ENCODE assay signal across 10 cellular contexts in the genomic region with DNA sequence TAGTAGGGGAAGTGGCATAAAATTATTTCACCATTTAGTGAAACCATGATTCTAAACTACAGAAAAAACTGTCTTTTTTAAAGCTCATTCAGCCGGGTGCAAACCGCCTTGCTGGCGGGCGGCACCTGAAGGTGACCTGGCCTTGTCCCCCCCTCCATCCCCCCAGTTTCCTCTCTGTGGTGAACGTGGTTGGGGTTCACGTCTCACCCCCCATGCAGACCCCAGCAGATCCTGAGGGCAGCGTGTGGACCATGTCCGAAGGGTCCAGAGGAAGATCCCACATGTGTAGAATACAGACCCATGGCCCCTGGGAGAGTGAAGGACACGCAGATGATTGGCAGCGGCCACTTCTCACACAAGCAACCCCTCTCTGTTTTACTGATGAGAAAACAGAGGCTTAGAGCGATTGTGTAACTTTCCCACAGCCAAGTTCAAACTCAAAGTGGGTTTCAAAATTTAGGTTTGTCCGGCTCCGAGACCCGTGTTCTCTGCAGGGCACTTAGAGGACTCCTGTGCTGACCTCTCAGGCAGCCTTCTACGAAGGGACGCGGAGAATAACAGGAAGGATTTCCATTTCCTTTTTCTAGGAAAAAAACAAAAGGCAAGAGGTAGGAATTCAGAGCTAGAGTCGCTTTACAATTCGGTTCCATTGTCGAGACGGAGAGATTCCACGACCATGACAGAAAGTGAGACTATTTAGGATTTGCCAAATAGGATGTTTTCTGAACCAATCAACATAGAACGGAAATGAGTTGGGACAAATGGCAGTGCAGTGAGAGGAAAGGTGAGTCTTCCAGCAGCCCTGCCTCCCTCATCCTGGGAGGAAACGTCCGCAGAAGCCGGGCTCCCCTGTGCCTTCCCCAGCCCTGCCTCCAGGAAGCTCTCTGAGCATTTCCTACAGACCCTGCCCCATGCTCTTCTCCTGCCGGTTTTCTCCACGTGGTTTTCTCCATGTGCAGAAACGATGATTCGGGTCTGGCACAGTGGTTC.
A peak's percentile ranks its signal among the peaks of the same experiment; 100 is the strongest.
DNase-seq lines count a peak whose midpoint lies in the region; ATAC-seq and TF ChIP-seq lines count a peak whose summit lies in the region.
"Had no signal": no experiment of that assay in that cellular context is flagged by ENCODE, and none has a peak within 500 bp of the region (broad histone marks: within the 10 kb centered on the region; RNA-seq: fewer than 3 reads in every experiment).

No MANE protein-coding gene starts in this region.

- H3K9me3 ChIP-seq in breast epithelium, result no peaks in the 10 kb centered on the region
- H3K9me3 ChIP-seq in vagina, result no peaks in the 10 kb centered on the region

- H3K4me3 ChIP-seq in breast epithelium, result peak overlapping the region in 1 of 3 donors; percentile 19
- peak overlapping the region; percentile 35 for H3K4me3 ChIP-seq in coronary artery
- H3K4me3 ChIP-seq in mesendoderm (ENCODE audit: low read length), result no peak overlapping the region
- H3K4me3 ChIP-seq in vagina, result no peak overlapping the region

- no peaks in the 10 kb centered on the region for H3K79me1 ChIP-seq in mesendoderm (ENCODE audit: low read length)

- no peak overlapping the region for H3K18ac ChIP-seq in mesendoderm (ENCODE audit: low read length)

- no peaks in the 10 kb centered on the region for H3K4me1 ChIP-seq in breast epithelium
- no peaks in the 10 kb centered on the region for H3K4me1 ChIP-seq in mesendoderm (ENCODE audit: control insufficient read depth, low read depth, low read length)
- no peaks in the 10 kb centered on the region for H3K4me1 ChIP-seq in vagina

- CTCF ChIA-PET in MCF 10A (lab: Yijun Ruan, JAX), result interaction anchor here (0.6 to 1.5 kb wide), 13 partner anchors 14 to 1526 kb away, joined by 3 to 6 read pairs (median 3); no protein-coding TSS in a partner anchor

- intact Hi-C loops in breast epithelium (cut with DNase I; ENCODE audit: low total_unique reads) (loop anchor here (5.0 kb wide), 1 partner anchor 1407 kb away; no protein-coding TSS in a partner anchor), MCF 10A (cut with micrococcal nuclease) (loop anchor here (1.0 to 10.0 kb wide), 5 partner anchors 43 to 1527 kb away; no protein-coding TSS in a partner anchor), vagina (cut with DNase I) (loop anchor here (5.0 to 10.0 kb wide), 3 partner anchors 215 to 1415 kb away; no protein-coding TSS in a partner anchor)

- no peak overlapping the region for H4K5ac ChIP-seq in mesendoderm (ENCODE audit: low read length)

- BruUV-seq in MCF 10A (replicated peaks; lab: Mats Ljungman, UMichigan), result no TSS peak

- no peak overlapping the region for H3K4me2 ChIP-seq in mesendoderm (ENCODE audit: low read length)

- no peaks in the 10 kb centered on the region for H3K36me3 ChIP-seq in breast epithelium
- no peaks in the 10 kb centered on the region for H3K36me3 ChIP-seq in mesendoderm (ENCODE audit: control insufficient read depth, insufficient read depth, low read length)
- H3K36me3 ChIP-seq in vagina, result no peaks in the 10 kb centered on the region

- H3K4me3 Mint-ChIP-seq in MCF 10A (ENCODE audit: unreplicated experiment), result no peak overlapping the region

- no peaks in the 10 kb centered on the region for H3K27me3 ChIP-seq in breast epithelium
- H3K27me3 ChIP-seq in mesendoderm (ENCODE audit: insufficient read depth, low read length, poor library complexity), result no peaks in the 10 kb centered on the region
- H3K27me3 ChIP-seq in vagina, result no peaks in the 10 kb centered on the region

- no peak overlapping the region for H3K27ac Mint-ChIP-seq in MCF 10A (ENCODE audit: low read depth, unreplicated experiment)
- H3K27ac Mint-ChIP-seq: type B pancreatic cell had no signal

- no peak for ATAC-seq in GM21723 (IDR thresholded peaks at IDR 0.05; ENCODE audit: unreplicated experiment)
- ATAC-seq in HG02973 (IDR thresholded peaks at IDR 0.05; ENCODE audit: unreplicated experiment), result no peak
- no peak for ATAC-seq in HG03039 (IDR thresholded peaks at IDR 0.05; ENCODE audit: unreplicated experiment)

- H3K56ac ChIP-seq in mesendoderm (ENCODE audit: low read length), result peak overlapping the region; percentile 25

- H3K27ac ChIP-seq in breast epithelium (peak overlapping the region; percentile 33 to 64), coronary artery (peak overlapping the region in 1 of 2 donors; percentile 50), mesendoderm (ENCODE audit: low read depth, low read length) (no peak overlapping the region), vagina (peak overlapping the region; percentile 40)

- no peak overlapping the region for H2AK5ac ChIP-seq in mesendoderm (ENCODE audit: low read length)

- no peak overlapping the region for H2BK120ac ChIP-seq in mesendoderm (ENCODE audit: low read depth, low read length)

- POLR2A ChIA-PET in MCF 10A (lab: Yijun Ruan, JAX), result interaction anchor here (1.2 kb wide), 1 partner anchor 9 kb away, joined by 6 read pairs; no protein-coding TSS in a partner anchor

- no CpG with 5 or more reads among the region's 30 CpGs for WGBS in mesendoderm (ENCODE audit: extremely low coverage, insufficient coverage, low lambda C conversion rate)

- H4K8ac ChIP-seq in mesendoderm (ENCODE audit: low read depth, low read length), result no peak overlapping the region

- no peak overlapping the region for H3K23ac ChIP-seq in mesendoderm (ENCODE audit: low read length)

- no peaks in the 10 kb centered on the region for H3K79me2 ChIP-seq in mesendoderm (ENCODE audit: control insufficient read depth, insufficient read depth, low read length)

- H3K27me3 Mint-ChIP-seq in MCF 10A (ENCODE audit: insufficient read depth, unreplicated experiment), result no peaks in the 10 kb centered on the region

- TF ChIP-seq POLR2A in breast epithelium (IDR thresholded peaks at IDR 0.05) (no peak), vagina (IDR thresholded peaks at IDR 0.05) (no peak)

- H3K4ac ChIP-seq in mesendoderm (ENCODE audit: low read depth, low read length), result no peak overlapping the region

- H3K4me1 Mint-ChIP-seq in MCF 10A (ENCODE audit: insufficient read depth, unreplicated experiment), result peaks cover 5% of the 10 kb centered on the region

- TF ChIP-seq CTCF in breast epithelium (IDR thresholded peaks at IDR 0.05), result no peak
- no peak for TF ChIP-seq CTCF in MCF 10A (IDR thresholded peaks at IDR 0.05; ENCODE audit: unreplicated experiment)
- TF ChIP-seq CTCF in coronary artery (IDR thresholded peaks at IDR 0.05), result no peak
- no peak for TF ChIP-seq CTCF in vagina (IDR thresholded peaks at IDR 0.05)

- no peak overlapping the region for H2BK5ac ChIP-seq in mesendoderm (ENCODE audit: low read length)

- H2BK15ac ChIP-seq in mesendoderm (replicated peaks; ENCODE audit: low read depth), result no peak overlapping the region

- H3K9ac ChIP-seq in mesendoderm (ENCODE audit: low read length), result no peak overlapping the region

- no peaks in the 10 kb centered on the region for H3K36me3 Mint-ChIP-seq in MCF 10A (ENCODE audit: insufficient read depth, unreplicated experiment)
- H3K36me3 Mint-ChIP-seq: type B pancreatic cell had no signal

- no peak for DNase-seq in breast epithelium (ENCODE audit: low spot score in 2 of 2)
- no peak for DNase-seq in MCF 10A (ENCODE audit: unreplicated experiment)
- no peak for DNase-seq in coronary artery (ENCODE audit: low spot score)
- DNase-seq in mesendoderm, result peak; percentile 35
- DNase-seq in vagina (ENCODE audit: extremely low spot score in 2 of 2), result no peak
- DNase-seq: DMS79 treated with DMSO at 0.1 percent for 48 hours had no signal

- H3K9me3 Mint-ChIP-seq in MCF 10A (ENCODE audit: unreplicated experiment), result no peaks in the 10 kb centered on the region
- H3K9me3 Mint-ChIP-seq: type B pancreatic cell had no signal
